20 cellular contexts compared by ENCODE assay signal in genomic region chr3:31785734-31786133, GRCh38.
DNase-seq lines count a peak whose midpoint lies in the region; ATAC-seq and TF ChIP-seq lines count a peak whose summit lies in the region.
"Had no signal": no experiment of that assay in that cellular context is flagged by ENCODE, and none has a peak within 500 bp of the region (broad histone marks: within the 10 kb centered on the region; RNA-seq: fewer than 3 reads in every experiment).

No MANE protein-coding gene starts in this region.

- H3K27ac Mint-ChIP-seq in memory B cell, result peak overlapping the region; percentile 67
- H3K27ac Mint-ChIP-seq in stimulated activated memory B cell treated with anti-CD40 and anti-IgM and Interleukin-4, amounts not matched to agents 10 μg/mL and 1 μg/mL and 100 μg/mL, for 72 hours, result peak overlapping the region; percentile 75
- H3K27ac Mint-ChIP-seq: CD8-positive, alpha-beta memory T cell; H9 had no signal

- peaks cover 39% of the 10 kb centered on the region for H3K36me3 Mint-ChIP-seq in memory B cell
- H3K36me3 Mint-ChIP-seq in stimulated activated memory B cell treated with anti-CD40 and anti-IgM and Interleukin-4, amounts not matched to agents 10 μg/mL and 1 μg/mL and 100 μg/mL, for 72 hours, result peaks cover 66% of the 10 kb centered on the region
- H3K36me3 Mint-ChIP-seq: CD8-positive, alpha-beta memory T cell had no signal

- no peaks in the 10 kb centered on the region for H4K20me1 ChIP-seq in OCI-LY3 (ENCODE audit: insufficient read depth, low read length)
- H4K20me1 ChIP-seq: BLaER1 treated with 17β-estradiol and CSF1 and Interleukin-3, amounts not matched to agents 10 nM and 100 nM had no signal

- peaks cover 24% of the 10 kb centered on the region for H3K4me1 Mint-ChIP-seq in memory B cell
- H3K4me1 Mint-ChIP-seq in stimulated activated memory B cell treated with anti-CD40 and anti-IgM and Interleukin-4, amounts not matched to agents 10 μg/mL and 1 μg/mL and 100 μg/mL, for 72 hours, result peaks cover 36% of the 10 kb centered on the region
- H3K4me1 Mint-ChIP-seq: CD8-positive, alpha-beta memory T cell had no signal

- H3K4me3 Mint-ChIP-seq in memory B cell, result no peak overlapping the region
- no peak overlapping the region for H3K4me3 Mint-ChIP-seq in stimulated activated memory B cell treated with anti-CD40 and anti-IgM and Interleukin-4, amounts not matched to agents 10 μg/mL and 1 μg/mL and 100 μg/mL, for 72 hours
- H3K4me3 Mint-ChIP-seq: B cell; CD8-positive, alpha-beta memory T cell; H9 had no signal

- ATAC-seq in memory B cell (ENCODE audit: low read depth) (no peak), HG02571 (IDR thresholded peaks at IDR 0.05; ENCODE audit: unreplicated experiment) (no peak), HG03565 (IDR thresholded peaks at IDR 0.05; ENCODE audit: unreplicated experiment) (no peak)
- no peak for ATAC-seq in stimulated activated memory B cell treated with anti-CD40 and anti-IgM and Interleukin-4, amounts not matched to agents 10 μg/mL and 1 μg/mL and 100 μg/mL, for 72 hours
- ATAC-seq: GM12878 had no signal

- DNase-seq in epithelial cell of esophagus (ENCODE audit: low read depth), result peak; percentile 60
- no peak for DNase-seq in memory B cell (ENCODE audit: low spot score in 2 of 2)
- no peak for DNase-seq in HPDE6-E6E7 (ENCODE audit: extremely low spot score)
- DNase-seq in NK-92 treated with Interleukin-12 subunit alpha and Interleukin-12 subunit beta, amount 100 ng/mL, for 24 hours (lab: John Stamatoyannopoulos, UW), result no peak
- DNase-seq: CD8-positive, alpha-beta memory T cell; COR-L47; DMS 273 treated with DMSO at 0.1 percent for 48 hours; DMS53; DND-41; EL; H9; IMR-90 had no signal

- H3K4me2 ChIP-seq in OCI-LY3 (ENCODE audit: low read length), result peak overlapping the region; percentile 32
- H3K4me2 ChIP-seq: BLaER1 treated with 17β-estradiol and CSF1 and Interleukin-3, amounts not matched to agents 10 nM and 100 nM had no signal

- no peaks in the 10 kb centered on the region for H3K27me3 Mint-ChIP-seq in memory B cell
- no peaks in the 10 kb centered on the region for H3K27me3 Mint-ChIP-seq in stimulated activated memory B cell treated with anti-CD40 and anti-IgM and Interleukin-4, amounts not matched to agents 10 μg/mL and 1 μg/mL and 100 μg/mL, for 72 hours
- H3K27me3 Mint-ChIP-seq: B cell had no signal

- H3K79me2 ChIP-seq in OCI-LY3 (ENCODE audit: low read length), result no peaks in the 10 kb centered on the region

- no peak overlapping the region for H3K27ac ChIP-seq in OCI-LY3 (ENCODE audit: low read length)
- H3K27ac ChIP-seq: BLaER1 treated with 17β-estradiol and CSF1 and Interleukin-3, amounts not matched to agents 10 nM and 100 nM; HL-60 had no signal

- no peak overlapping the region for H2AFZ ChIP-seq in OCI-LY3 (ENCODE audit: low read depth, low read length)

- TF ChIP-seq CTCF in OCI-LY3 (IDR thresholded peaks at IDR 0.05; ENCODE audit: low read depth, low read length) (no peak), epithelial cell of esophagus (IDR thresholded peaks at IDR 0.05; ENCODE audit: insufficient read depth, low read depth, low read length, missing control alignments) (no peak)

- peaks cover 14% of the 10 kb centered on the region for H3K4me1 ChIP-seq in OCI-LY3 (ENCODE audit: low read length)
- H3K4me1 ChIP-seq: BLaER1 treated with 17β-estradiol and CSF1 and Interleukin-3, amounts not matched to agents 10 nM and 100 nM had no signal

- H3K9me3 ChIP-seq in OCI-LY3 (ENCODE audit: insufficient read depth, low read length), result no peaks in the 10 kb centered on the region

- H3K9ac ChIP-seq in OCI-LY3 (ENCODE audit: low read length), result no peak overlapping the region
- H3K9ac ChIP-seq: BLaER1 treated with 17β-estradiol and CSF1 and Interleukin-3, amounts not matched to agents 10 nM and 100 nM had no signal

- H3K4me3 ChIP-seq in OCI-LY3 (ENCODE audit: low read length) (no peak overlapping the region), epithelial cell of esophagus (ENCODE audit: low read length) (no peak overlapping the region)
- H3K4me3 ChIP-seq: BLaER1 treated with 17β-estradiol and CSF1 and Interleukin-3, amounts not matched to agents 10 nM and 100 nM; GM12878 had no signal

- no peaks in the 10 kb centered on the region for H3K9me3 Mint-ChIP-seq in memory B cell
- H3K9me3 Mint-ChIP-seq in stimulated activated memory B cell treated with anti-CD40 and anti-IgM and Interleukin-4, amounts not matched to agents 10 μg/mL and 1 μg/mL and 100 μg/mL, for 72 hours, result peaks cover 7% of the 10 kb centered on the region
- H3K9me3 Mint-ChIP-seq: CD8-positive, alpha-beta memory T cell had no signal

- no peaks in the 10 kb centered on the region for H3K27me3 ChIP-seq in OCI-LY3 (ENCODE audit: low read depth, low read length)
- H3K27me3 ChIP-seq: BLaER1 treated with 17β-estradiol and CSF1 and Interleukin-3, amounts not matched to agents 10 nM and 100 nM had no signal

- H3K36me3 ChIP-seq in OCI-LY3 (replicated peaks; ENCODE audit: low read depth, low read length), result no peaks in the 10 kb centered on the region
- H3K36me3 ChIP-seq: BLaER1 treated with 17β-estradiol and CSF1 and Interleukin-3, amounts not matched to agents 10 nM and 100 nM had no signal
